Comparison of ENCODE assay signal across 1 cellular context in genomic region chr19:10230904-10231623, GRCh38.
A peak's percentile ranks its signal among the peaks of the same experiment; 100 is the strongest.
TF ChIP-seq lines count a peak whose summit lies in the region.

Gene S1PR2 (minus strand): TSS chr19:10231331. CDS start chr19:10224905, 6,426 bp downstream.

TF ChIP-seq in K562, 482 proteins besides CTCF, POLR2A, EP300 and RAD21 (continued from another document and continues in another):
- TF ChIP-seq ZNF146 (CRISPR knock-in tag; IDR thresholded peaks at IDR 0.05; ENCODE audit: unreplicated experiment): no peak
- TF ChIP-seq HDAC6 (IDR thresholded peaks at IDR 0.05; ENCODE audit: low read depth, low read length): 0 out of 2 replicates have a peak, but pooled peaks have one; percentile 11
- TF ChIP-seq SMAD3 (CRISPR knock-in tag; conservative IDR thresholded peaks at IDR 0.05): no peak
- TF ChIP-seq DDX20 (tag; IDR thresholded peaks at IDR 0.05; ENCODE audit: low read depth): no peak
- TF ChIP-seq HNRNPLL (IDR thresholded peaks at IDR 0.05; ENCODE audit: low read depth, low read length, poor library complexity, severe bottlenecking): no peak
- TF ChIP-seq FOXJ3 (CRISPR knock-in tag; IDR thresholded peaks at IDR 0.05): no peak
- TF ChIP-seq SRSF3 (IDR thresholded peaks at IDR 0.05; ENCODE audit: insufficient read depth, low read length): no peak
- TF ChIP-seq KLF1 (tag; IDR thresholded peaks at IDR 0.05): no peak
- TF ChIP-seq NR0B1 (IDR thresholded peaks at IDR 0.05; ENCODE audit: partially characterized antibody): no peak
- no peak for TF ChIP-seq GABPB1 (CRISPR knock-in tag; IDR thresholded peaks at IDR 0.05)
- TF ChIP-seq, protein P1, sequence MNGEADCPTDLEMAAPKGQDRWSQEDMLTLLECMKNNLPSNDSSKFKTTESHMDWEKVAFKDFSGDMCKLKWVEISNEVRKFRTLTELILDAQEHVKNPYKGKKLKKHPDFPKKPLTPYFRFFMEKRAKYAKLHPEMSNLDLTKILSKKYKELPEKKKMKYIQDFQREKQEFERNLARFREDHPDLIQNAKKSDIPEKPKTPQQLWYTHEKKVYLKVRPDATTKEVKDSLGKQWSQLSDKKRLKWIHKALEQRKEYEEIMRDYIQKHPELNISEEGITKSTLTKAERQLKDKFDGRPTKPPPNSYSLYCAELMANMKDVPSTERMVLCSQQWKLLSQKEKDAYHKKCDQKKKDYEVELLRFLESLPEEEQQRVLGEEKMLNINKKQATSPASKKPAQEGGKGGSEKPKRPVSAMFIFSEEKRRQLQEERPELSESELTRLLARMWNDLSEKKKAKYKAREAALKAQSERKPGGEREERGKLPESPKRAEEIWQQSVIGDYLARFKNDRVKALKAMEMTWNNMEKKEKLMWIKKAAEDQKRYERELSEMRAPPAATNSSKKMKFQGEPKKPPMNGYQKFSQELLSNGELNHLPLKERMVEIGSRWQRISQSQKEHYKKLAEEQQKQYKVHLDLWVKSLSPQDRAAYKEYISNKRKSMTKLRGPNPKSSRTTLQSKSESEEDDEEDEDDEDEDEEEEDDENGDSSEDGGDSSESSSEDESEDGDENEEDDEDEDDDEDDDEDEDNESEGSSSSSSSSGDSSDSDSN (IDR thresholded peaks at IDR 0.05; ENCODE audit: borderline replicate concordance in 1 of 2, low read depth in 2 of 2, low read length in 2 of 2): peak in 1 of 2 experiments; percentile 79; a peak in 1 of 4 replicates
- TF ChIP-seq ZKSCAN3 (CRISPR knock-in tag; IDR thresholded peaks at IDR 0.05): no peak
- no peak for TF ChIP-seq LARP7 (IDR thresholded peaks at IDR 0.05)
- no peak for TF ChIP-seq HDAC3 (IDR thresholded peaks at IDR 0.05; ENCODE audit: borderline replicate concordance, partially characterized antibody)
- TF ChIP-seq MCM5 (IDR thresholded peaks at IDR 0.05; ENCODE audit: low read depth): no peak
- no peak for TF ChIP-seq ZNF407 (IDR thresholded peaks at IDR 0.05; ENCODE audit: low read depth)
- no peak for TF ChIP-seq ZNF175 (CRISPR knock-in tag; IDR thresholded peaks at IDR 0.05; ENCODE audit: low read depth)
- no peak for TF ChIP-seq HCFC1 (IDR thresholded peaks at IDR 0.05; ENCODE audit: low read depth, low read length)
- TF ChIP-seq CEBPB (tag; IDR thresholded peaks at IDR 0.05): no peak
- TF ChIP-seq SUPT5H (IDR thresholded peaks at IDR 0.05): peak; percentile 57
- TF ChIP-seq GTF2B (IDR thresholded peaks at IDR 0.05; ENCODE audit: extremely low read depth, insufficient read length): no peak
- TF ChIP-seq ZNF695 (CRISPR knock-in tag; IDR thresholded peaks at IDR 0.05): no peak
- no peak for TF ChIP-seq ILF3 (IDR thresholded peaks at IDR 0.05; ENCODE audit: borderline replicate concordance)
- TF ChIP-seq ZNF561 (CRISPR knock-in tag; conservative IDR thresholded peaks at IDR 0.05): no peak
- no peak for TF ChIP-seq ZFP30 (CRISPR knock-in tag; IDR thresholded peaks at IDR 0.05; ENCODE audit: borderline replicate concordance)
- TF ChIP-seq PPARD (CRISPR knock-in tag; IDR thresholded peaks at IDR 0.05): no peak
- TF ChIP-seq OTX1 (CRISPR knock-in tag; IDR thresholded peaks at IDR 0.05): no peak
- TF ChIP-seq BRD9 (IDR thresholded peaks at IDR 0.05; ENCODE audit: low read depth, partially characterized antibody): no peak
- no peak for TF ChIP-seq IRF2 (CRISPR knock-in tag; IDR thresholded peaks at IDR 0.05)
- peak; percentile 73 for TF ChIP-seq ZNF263 (CRISPR knock-in tag; IDR thresholded peaks at IDR 0.05; ENCODE audit: borderline replicate concordance)
- no peak for TF ChIP-seq MAFK (IDR thresholded peaks at IDR 0.05; ENCODE audit: low read length)
- TF ChIP-seq NFATC3 (IDR thresholded peaks at IDR 0.05): no peak
- no peak for TF ChIP-seq ZBTB17 (CRISPR knock-in tag; IDR thresholded peaks at IDR 0.05)
- TF ChIP-seq CBFA2T2 (conservative IDR thresholded peaks at IDR 0.05): no peak
- TF ChIP-seq ZNF280A (IDR thresholded peaks at IDR 0.05; ENCODE audit: low read depth, partially characterized antibody): no peak
- TF ChIP-seq ELF2 (CRISPR knock-in tag; IDR thresholded peaks at IDR 0.05): no peak
- TF ChIP-seq RFX5 (IDR thresholded peaks at IDR 0.05; ENCODE audit: low read depth, low read length): no peak
- no peak for TF ChIP-seq TARDBP (IDR thresholded peaks at IDR 0.05)
- TF ChIP-seq THRAP3 (IDR thresholded peaks at IDR 0.05; ENCODE audit: borderline replicate concordance): no peak
- TF ChIP-seq TAF7 (tag; IDR thresholded peaks at IDR 0.05): no peak
- no peak for TF ChIP-seq ZNF79 (CRISPR knock-in tag; IDR thresholded peaks at IDR 0.05; ENCODE audit: low read depth)
- no peak for TF ChIP-seq EHMT2 (IDR thresholded peaks at IDR 0.05)
- no peak for TF ChIP-seq SMARCC2 (IDR thresholded peaks at IDR 0.05; ENCODE audit: low read depth)
- no peak for TF ChIP-seq KDM1A (IDR thresholded peaks at IDR 0.05)
- TF ChIP-seq BRCA1 (IDR thresholded peaks at IDR 0.05): no peak
- no peak for TF ChIP-seq BRCA1 (CRISPR knock-in tag; IDR thresholded peaks at IDR 0.05)
- TF ChIP-seq, protein P2, sequence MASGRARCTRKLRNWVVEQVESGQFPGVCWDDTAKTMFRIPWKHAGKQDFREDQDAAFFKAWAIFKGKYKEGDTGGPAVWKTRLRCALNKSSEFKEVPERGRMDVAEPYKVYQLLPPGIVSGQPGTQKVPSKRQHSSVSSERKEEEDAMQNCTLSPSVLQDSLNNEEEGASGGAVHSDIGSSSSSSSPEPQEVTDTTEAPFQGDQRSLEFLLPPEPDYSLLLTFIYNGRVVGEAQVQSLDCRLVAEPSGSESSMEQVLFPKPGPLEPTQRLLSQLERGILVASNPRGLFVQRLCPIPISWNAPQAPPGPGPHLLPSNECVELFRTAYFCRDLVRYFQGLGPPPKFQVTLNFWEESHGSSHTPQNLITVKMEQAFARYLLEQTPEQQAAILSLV (tag; IDR thresholded peaks at IDR 0.05): no peak
- no peak for TF ChIP-seq ZNF57 (CRISPR knock-in tag; IDR thresholded peaks at IDR 0.05)
- TF ChIP-seq LCOR (CRISPR knock-in tag; IDR thresholded peaks at IDR 0.05): no peak
- TF ChIP-seq SAFB2 (IDR thresholded peaks at IDR 0.05; ENCODE audit: borderline replicate concordance, low read depth, low read length, severe bottlenecking): no peak
- TF ChIP-seq, protein P3, sequence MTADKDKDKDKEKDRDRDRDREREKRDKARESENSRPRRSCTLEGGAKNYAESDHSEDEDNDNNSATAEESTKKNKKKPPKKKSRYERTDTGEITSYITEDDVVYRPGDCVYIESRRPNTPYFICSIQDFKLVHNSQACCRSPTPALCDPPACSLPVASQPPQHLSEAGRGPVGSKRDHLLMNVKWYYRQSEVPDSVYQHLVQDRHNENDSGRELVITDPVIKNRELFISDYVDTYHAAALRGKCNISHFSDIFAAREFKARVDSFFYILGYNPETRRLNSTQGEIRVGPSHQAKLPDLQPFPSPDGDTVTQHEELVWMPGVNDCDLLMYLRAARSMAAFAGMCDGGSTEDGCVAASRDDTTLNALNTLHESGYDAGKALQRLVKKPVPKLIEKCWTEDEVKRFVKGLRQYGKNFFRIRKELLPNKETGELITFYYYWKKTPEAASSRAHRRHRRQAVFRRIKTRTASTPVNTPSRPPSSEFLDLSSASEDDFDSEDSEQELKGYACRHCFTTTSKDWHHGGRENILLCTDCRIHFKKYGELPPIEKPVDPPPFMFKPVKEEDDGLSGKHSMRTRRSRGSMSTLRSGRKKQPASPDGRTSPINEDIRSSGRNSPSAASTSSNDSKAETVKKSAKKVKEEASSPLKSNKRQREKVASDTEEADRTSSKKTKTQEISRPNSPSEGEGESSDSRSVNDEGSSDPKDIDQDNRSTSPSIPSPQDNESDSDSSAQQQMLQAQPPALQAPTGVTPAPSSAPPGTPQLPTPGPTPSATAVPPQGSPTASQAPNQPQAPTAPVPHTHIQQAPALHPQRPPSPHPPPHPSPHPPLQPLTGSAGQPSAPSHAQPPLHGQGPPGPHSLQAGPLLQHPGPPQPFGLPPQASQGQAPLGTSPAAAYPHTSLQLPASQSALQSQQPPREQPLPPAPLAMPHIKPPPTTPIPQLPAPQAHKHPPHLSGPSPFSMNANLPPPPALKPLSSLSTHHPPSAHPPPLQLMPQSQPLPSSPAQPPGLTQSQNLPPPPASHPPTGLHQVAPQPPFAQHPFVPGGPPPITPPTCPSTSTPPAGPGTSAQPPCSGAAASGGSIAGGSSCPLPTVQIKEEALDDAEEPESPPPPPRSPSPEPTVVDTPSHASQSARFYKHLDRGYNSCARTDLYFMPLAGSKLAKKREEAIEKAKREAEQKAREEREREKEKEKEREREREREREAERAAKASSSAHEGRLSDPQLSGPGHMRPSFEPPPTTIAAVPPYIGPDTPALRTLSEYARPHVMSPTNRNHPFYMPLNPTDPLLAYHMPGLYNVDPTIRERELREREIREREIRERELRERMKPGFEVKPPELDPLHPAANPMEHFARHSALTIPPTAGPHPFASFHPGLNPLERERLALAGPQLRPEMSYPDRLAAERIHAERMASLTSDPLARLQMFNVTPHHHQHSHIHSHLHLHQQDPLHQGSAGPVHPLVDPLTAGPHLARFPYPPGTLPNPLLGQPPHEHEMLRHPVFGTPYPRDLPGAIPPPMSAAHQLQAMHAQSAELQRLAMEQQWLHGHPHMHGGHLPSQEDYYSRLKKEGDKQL (CRISPR knock-in tag; IDR thresholded peaks at IDR 0.05; ENCODE audit: borderline replicate concordance): no peak
